In the genomic region with DNA sequence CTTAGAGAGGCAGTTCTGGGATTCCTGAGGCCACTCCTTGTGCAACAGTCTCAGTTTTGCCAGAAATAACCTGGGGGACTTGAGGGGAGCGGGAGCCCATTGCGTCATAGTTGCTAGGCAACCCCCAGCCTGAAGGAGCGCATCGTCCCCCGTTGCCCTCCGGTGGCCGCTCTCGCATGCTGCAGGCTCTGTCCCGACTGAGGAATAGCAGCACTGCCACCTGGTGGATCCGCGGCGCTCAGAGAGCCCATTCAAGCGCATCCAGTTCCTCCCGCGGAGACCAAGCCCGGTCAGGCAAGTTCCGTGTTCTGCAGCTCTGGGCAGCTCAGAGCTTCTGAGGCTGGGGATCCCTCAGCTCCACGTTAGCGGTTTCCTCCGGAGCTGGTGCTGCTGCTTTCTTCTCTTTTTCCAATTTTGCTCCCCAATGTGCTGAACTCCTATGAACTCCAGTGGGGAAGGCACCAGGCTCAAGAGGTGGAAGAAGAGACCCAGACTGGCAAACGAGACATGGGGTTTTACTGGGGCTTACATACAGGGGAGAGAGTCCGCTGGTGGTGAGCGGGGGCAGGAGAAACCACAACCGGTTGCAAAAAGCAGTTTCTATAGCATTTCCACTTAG, we compare ENCODE assay signal across 8 cellular contexts. TPM values are rescaled to one million over a fixed set of nuclear protein-coding genes. Genes with fewer than 3 reads are reported as not detected.
DNase-seq lines count a peak whose midpoint lies in the region; ATAC-seq, FAIRE-seq and TF ChIP-seq lines count a peak whose summit lies in the region.

No MANE protein-coding gene starts in this region.

- no peak for TF ChIP-seq POLR2A in GM12891 (IDR thresholded peaks at IDR 0.05; ENCODE audit: low read depth, low read length)

- ATAC-seq in HG02678 (IDR thresholded peaks at IDR 0.05; ENCODE audit: unreplicated experiment): peak; percentile 98

- DNase-seq in GM12891 (ENCODE audit: insufficient read length, low spot score) (peak; percentile 92), NCI-H1105 (lab: John Stamatoyannopoulos, UW) (peak; percentile 88), SK-N-DZ (ENCODE audit: low spot score) (peak; percentile 91), glomerular visceral epithelial cell (ENCODE audit: extremely low spot score) (peak; percentile 97), pons (ENCODE audit: low spot score) (peak; percentile 93), ureter (ENCODE audit: low spot score) (peak; percentile 98)
- DNase-seq in activated naive CD4-positive, alpha-beta T cell treated with Interleukin-2 at 50 U/mL for 16 hours: peak; percentile 88

- peak; percentile 99 for FAIRE-seq in GM12891 (lab: Jason Lieb, UNC)

TF ChIP-seq in GM12891, 5 proteins besides CTCF, POLR2A, EP300 and RAD21:
- peak; percentile 99 for TF ChIP-seq PAX5 (IDR thresholded peaks at IDR 0.05; ENCODE audit: insufficient read depth, low read length, severe bottlenecking)
- no peak for TF ChIP-seq TAF1 (IDR thresholded peaks at IDR 0.05; ENCODE audit: low read depth, low read length)
- TF ChIP-seq POU2F2 (IDR thresholded peaks at IDR 0.05; ENCODE audit: low read depth, low read length): peak; percentile 87
- peak; percentile 85 for TF ChIP-seq SPI1 (IDR thresholded peaks at IDR 0.05; ENCODE audit: low read depth, low read length)
- TF ChIP-seq POLR2AphosphoS5 (IDR thresholded peaks at IDR 0.05; ENCODE audit: low read depth, low read length): no peak

RNA-seq across cellular contexts. Expression of a gene that starts 15.1 kb away (rescaled TPM):
- not detected for polyA plus RNA-seq in GM12891 (2012; ENCODE audit: low read depth, missing spikeins)
- 0.30 and 0.46 TPM in 2 replicates for polyA plus RNA-seq in SK-N-DZ (2014; cell fraction: cytosol; rRNA removed)
- 3.8 and 6.3 TPM in 2 replicates for polyA plus RNA-seq in SK-N-DZ (2014; cell fraction: nucleus; rRNA removed)
- total RNA-seq in ureter: 12.2 TPM

RNA-seq across cellular contexts. Expression of a gene that starts 44.9 kb away (rescaled TPM):
- 15.1 TPM for polyA plus RNA-seq in GM12891 (2012; ENCODE audit: low read depth, missing spikeins)
- polyA plus RNA-seq in SK-N-DZ (2014; cell fraction: cytosol; rRNA removed): 15.9 and 22.7 TPM in 2 replicates
- polyA plus RNA-seq in SK-N-DZ (2014; cell fraction: nucleus; rRNA removed): 144 and 145 TPM in 2 replicates
- total RNA-seq in ureter: 39.5 TPM

Comparison
In these comparisons a context has a peak if more than half of its experiments do, and no peak if none do; other contexts are left out.
1. Peak in every context shown above with its lines: DNase-seq and ATAC-seq.